ENCODE assay signal across 17 cellular contexts in the genomic region with DNA sequence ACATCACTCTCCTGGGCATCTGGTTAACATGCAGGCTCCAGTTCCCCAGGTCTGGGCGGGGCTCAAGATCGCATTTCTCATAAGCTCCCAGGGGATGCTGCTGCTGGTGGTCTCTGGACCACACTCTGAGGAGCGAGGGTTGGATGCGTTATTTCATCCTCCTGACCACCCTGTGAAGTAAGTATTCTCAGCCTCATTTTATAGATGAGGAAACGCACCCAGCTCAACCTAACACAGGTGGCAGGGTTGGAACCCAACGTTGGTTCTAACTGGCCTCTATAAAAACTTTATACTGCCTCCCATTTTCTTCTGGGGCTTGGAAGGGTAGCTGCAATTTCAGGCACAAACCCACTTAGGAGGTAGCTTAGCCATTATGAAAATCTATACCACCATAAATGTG.
"Had no signal": no experiment of that assay in that cellular context is flagged by ENCODE, and none has a peak within 500 bp of the region (broad histone marks: within the 10 kb centered on the region; RNA-seq: fewer than 3 reads in every experiment).

No MANE protein-coding gene starts in this region.

- H3K27me3 ChIP-seq: gastrocnemius medialis, heart right ventricle, right atrium auricular region, sigmoid colon, thyroid gland, uterus had no signal

- H3K36me3 ChIP-seq: gastrocnemius medialis, heart right ventricle, neutrophil, right atrium auricular region, sigmoid colon, thyroid gland, uterus had no signal

- H3K9me3 ChIP-seq: gastrocnemius medialis, heart right ventricle, neutrophil, right atrium auricular region, sigmoid colon, thyroid gland, uterus had no signal

- ATAC-seq: esophagus mucosa; gastrocnemius medialis; heart right ventricle; left lobe of liver; naive thymus-derived CD8-positive, alpha-beta T cell had no signal

- H3K27ac ChIP-seq: gastrocnemius medialis, heart right ventricle, neutrophil, right atrium auricular region, sigmoid colon, thyroid gland, uterus had no signal

- H3K4me3 ChIP-seq: gastrocnemius medialis, heart right ventricle, right atrium auricular region, sigmoid colon, skin epidermis, thyroid gland, uterus had no signal

- DNase-seq: effector memory CD4-positive, alpha-beta T cell; gastrocnemius medialis; heart right ventricle; islet precursor cell; mammary epithelial cell; naive thymus-derived CD8-positive, alpha-beta T cell; posterior cingulate gyrus; sigmoid colon; stimulated activated CD4-positive, alpha-beta T cell treated with anti-CD3 and anti-CD28 coated beads, Interleukin-2, amount 100 ng/mL, for 48 hours; stimulated activated naive CD4-positive, alpha-beta T cell treated with Interleukin-2 at 50 U/mL for 16 hours; thyroid gland; uterus had no signal
